9 cellular contexts compared by ENCODE assay signal in genomic region chrX:24231169-24231568, GRCh38.
DNase-seq lines count a peak whose midpoint lies in the region; ATAC-seq, FAIRE-seq and TF ChIP-seq lines count a peak whose summit lies in the region.
"Had no signal": no experiment of that assay in that cellular context is flagged by ENCODE, and none has a peak within 500 bp of the region (broad histone marks: within the 10 kb centered on the region; RNA-seq: fewer than 3 reads in every experiment).

No MANE protein-coding gene starts in this region.

- H3K9me3 ChIP-seq in neuronal stem cell (replicated peaks in 1 of 2; ENCODE audit: control insufficient read depth in 2 of 2, insufficient read depth in 1 of 2, low read depth in 1 of 2, low read length in 2 of 2) = no peaks in the 10 kb centered on the region
- H3K9me3 ChIP-seq: uterus had no signal

- no peak overlapping the region for H4K8ac ChIP-seq in neuronal stem cell (ENCODE audit: low read depth, low read length)

- no peak overlapping the region for H3K4ac ChIP-seq in neuronal stem cell (ENCODE audit: low read length)

- no peak overlapping the region for H2BK120ac ChIP-seq in neuronal stem cell (ENCODE audit: low read depth, low read length)

- ATAC-seq in HG02759 (IDR thresholded peaks at IDR 0.05; ENCODE audit: unreplicated experiment) (no peak), GM18520 (IDR thresholded peaks at IDR 0.05; ENCODE audit: unreplicated experiment) (no peak), GM18858 (IDR thresholded peaks at IDR 0.05; ENCODE audit: unreplicated experiment) (no peak)

- H3K4me2 ChIP-seq in neuronal stem cell (ENCODE audit: insufficient read depth, low read length, poor library complexity, severe bottlenecking) = no peak overlapping the region

- no peak overlapping the region for H3K14ac ChIP-seq in neuronal stem cell (ENCODE audit: low read length)

- H2BK12ac ChIP-seq in neuronal stem cell (ENCODE audit: low read length) = no peak overlapping the region

- no peak overlapping the region for H4K91ac ChIP-seq in neuronal stem cell (ENCODE audit: low read depth, low read length, poor library complexity)

- H3K4me1 ChIP-seq in neuronal stem cell (ENCODE audit: control insufficient read depth in 2 of 2, insufficient read depth in 1 of 2, low read depth in 1 of 2, low read length in 2 of 2) = no peaks in the 10 kb centered on the region
- H3K4me1 ChIP-seq: uterus had no signal

- H2AFZ ChIP-seq in neuronal stem cell (ENCODE audit: low read length) = peak overlapping the region; percentile 75

- no peak for TF ChIP-seq CTCF in cardiac fibroblast (IDR thresholded peaks at IDR 0.05; ENCODE audit: low read depth, low read length)

- no peak overlapping the region for H3K4me3 ChIP-seq in cardiac fibroblast (replicated peaks in 1 of 2; ENCODE audit: low read depth in 2 of 2, low read length in 2 of 2)
- no peak overlapping the region for H3K4me3 ChIP-seq in neuronal stem cell (ENCODE audit: low read length in 2 of 2)
- H3K4me3 ChIP-seq: uterus had no signal

- H3K9ac ChIP-seq in neuronal stem cell (ENCODE audit: low read depth, low read length, poor library complexity) = no peak overlapping the region

- H3K18ac ChIP-seq in neuronal stem cell (ENCODE audit: low read length) = no peak overlapping the region

- no peaks in the 10 kb centered on the region for H3K27me3 ChIP-seq in neuronal stem cell (ENCODE audit: control insufficient read depth in 3 of 3, insufficient read depth in 3 of 3, low read depth in 1 of 3, low read length in 3 of 3)
- H3K27me3 ChIP-seq: uterus had no signal

- no peaks in the 10 kb centered on the region for H3K36me3 ChIP-seq in neuronal stem cell (replicated peaks in 1 of 2; ENCODE audit: control insufficient read depth in 2 of 2, insufficient read depth in 2 of 2, low read length in 2 of 2)
- H3K36me3 ChIP-seq: uterus had no signal

- H2BK15ac ChIP-seq in neuronal stem cell (ENCODE audit: low read length) = no peak overlapping the region

- no peak overlapping the region for H3K23ac ChIP-seq in neuronal stem cell (ENCODE audit: low read depth, low read length, poor library complexity)

- DNase-seq in ELR (ENCODE audit: low read depth) (peak; percentile 84), HTR-8/SVneo (ENCODE audit: insufficient read length, low spot score) (peak; percentile 90), cardiac fibroblast (ENCODE audit: low read depth in 2 of 2) (peak; percentile 75 to 87), neuronal stem cell (ENCODE audit: low spot score) (no peak), T-helper 9 cell (no peak)

- H3K27ac ChIP-seq in neuronal stem cell (replicated peaks; ENCODE audit: low read length) = no peak overlapping the region

- peak; percentile 90 for FAIRE-seq in HTR-8/SVneo (lab: Jason Lieb, UNC)

- H2AK5ac ChIP-seq in neuronal stem cell (ENCODE audit: low read depth, low read length) = no peak overlapping the region

- H3K79me1 ChIP-seq in neuronal stem cell (ENCODE audit: low read depth, low read length) = no peaks in the 10 kb centered on the region

- WGBS in neuronal stem cell (ENCODE audit: extremely low coverage in 2 of 2, insufficient read length in 2 of 2, insufficient replicate concordance in 1 of 2), 2 donors = no CpG with 5 or more reads among the region's 3 CpGs

- no peak overlapping the region for H2BK5ac ChIP-seq in neuronal stem cell (ENCODE audit: low read length)

Comparison
In these comparisons a context has a peak if more than half of its experiments do, and no peak if none do; other contexts are left out.
1. DNase-seq: peak in ELR (single experiment), HTR-8/SVneo (single experiment) and cardiac fibroblast (2 of 2); none in neuronal stem cell (single experiment) and T-helper 9 cell (single experiment).